ENCODE assay signal across 8 cellular contexts in genomic region chr14:24959791-24960331, GRCh38.
A peak's percentile ranks its signal among the peaks of the same experiment; 100 is the strongest.
DNase-seq lines count a peak whose midpoint lies in the region; ATAC-seq and TF ChIP-seq lines count a peak whose summit lies in the region.
"Had no signal": no experiment of that assay in that cellular context is flagged by ENCODE, and none has a peak within 500 bp of the region (broad histone marks: within the 10 kb centered on the region; RNA-seq: fewer than 3 reads in every experiment).

No MANE protein-coding gene starts in this region.

- no peak for DNase-seq in right atrium auricular region (ENCODE audit: low spot score)
- no peak for DNase-seq in aorta
- DNase-seq in hypothalamus (lab: John Stamatoyannopoulos, UW): no peak
- no peak for DNase-seq in HEK293T (ENCODE audit: extremely low spot score)
- no peak for DNase-seq in NCI-H748 (lab: John Stamatoyannopoulos, UW; ENCODE audit: unreplicated experiment)

- TF ChIP-seq CTCF in right atrium auricular region (IDR thresholded peaks at IDR 0.05): no peak

- H3K4me3 ChIP-seq in right atrium auricular region (no peak overlapping the region), aorta (ENCODE audit: low read length in 2 of 2) (no peak overlapping the region)

- intact Hi-C loops in aorta (cut with DNase I): no loop called here

- H3K4me1 ChIP-seq in right atrium auricular region (peaks cover 0 to 50% of the 10 kb centered on the region in 2 donors), aorta (ENCODE audit: control insufficient read depth in 1 of 2, insufficient read depth in 2 of 2, low read length in 2 of 2) (no peaks in the 10 kb centered on the region)

- CTCF ChIA-PET in HEK293T (lab: Yijun Ruan, JAX): no interaction called here

- ATAC-seq in GM21447 (IDR thresholded peaks at IDR 0.05; ENCODE audit: unreplicated experiment): peak; percentile 82
- peak; percentile 72 for ATAC-seq in HG03342 (IDR thresholded peaks at IDR 0.05; ENCODE audit: unreplicated experiment)
- peak; percentile 26 for ATAC-seq in aorta (ENCODE audit: low FRiP score)
- ATAC-seq: natural killer cell treated with Interleukin-12 subunit alpha and Interleukin-12 subunit beta and Interleukin-15 and Interleukin-18, amount 100 ng/mL, for 72 hours had no signal

- H3K36me3 ChIP-seq in right atrium auricular region (no peaks in the 10 kb centered on the region), aorta (ENCODE audit: control insufficient read depth in 1 of 2, insufficient read depth in 2 of 2, low read length in 1 of 2) (no peaks in the 10 kb centered on the region)

- H3K27me3 ChIP-seq in right atrium auricular region (no peaks in the 10 kb centered on the region), aorta (ENCODE audit: control insufficient read depth in 1 of 2, insufficient read depth in 2 of 2, low read length in 1 of 2) (no peaks in the 10 kb centered on the region)

- H3K9me3 ChIP-seq in right atrium auricular region (no peaks in the 10 kb centered on the region), aorta (ENCODE audit: control insufficient read depth, low read length) (no peaks in the 10 kb centered on the region)

- H3K27ac ChIP-seq in right atrium auricular region: peak overlapping the region; percentile 35 to 62
- H3K27ac ChIP-seq in aorta (ENCODE audit: low read depth in 1 of 2, low read length in 2 of 2): no peak overlapping the region

- 35 to 38% methylated on average over 1 of the region's 1 CpG for WGBS in aorta, 2 donors

- POLR2A ChIA-PET in HEK293T (lab: Yijun Ruan, JAX): no interaction called here

TF ChIP-seq in HEK293T, 16 proteins besides CTCF, POLR2A, EP300 and RAD21:
- TF ChIP-seq FOXK2 (IDR thresholded peaks at IDR 0.05) (no peak), CTBP1 (IDR thresholded peaks at IDR 0.05; ENCODE audit: borderline replicate concordance) (no peak), NFRKB (IDR thresholded peaks at IDR 0.05) (no peak), SP1 (IDR thresholded peaks at IDR 0.05) (no peak)

Comparison
In these comparisons a context has a peak if more than half of its experiments do, and no peak if none do; other contexts are left out.
1. ATAC-seq: peak in every context shown above with its lines; median percentile 82 in GM21447; 72 in HG03342; 26 in aorta.
2. H3K27ac ChIP-seq: peak in right atrium auricular region (2 of 2); none in aorta (0 of 2).